ENCODE assay signal across 14 cellular contexts in genomic region chr6:142605922-142606321, GRCh38.
DNase-seq lines count a peak whose midpoint lies in the region; ATAC-seq, FAIRE-seq and TF ChIP-seq lines count a peak whose summit lies in the region.
"Had no signal": no experiment of that assay in that cellular context is flagged by ENCODE, and none has a peak within 500 bp of the region (broad histone marks: within the 10 kb centered on the region; RNA-seq: fewer than 3 reads in every experiment).

No MANE protein-coding gene starts in this region.

- H3K36me3 ChIP-seq in adipocyte (ENCODE audit: control insufficient read depth, insufficient read depth, low read length, severe bottlenecking): no peaks in the 10 kb centered on the region
- H3K36me3 ChIP-seq: gastroesophageal sphincter had no signal

- H3K9me3 ChIP-seq in adipocyte (ENCODE audit: control insufficient read depth, low read length): no peaks in the 10 kb centered on the region
- H3K9me3 ChIP-seq in T-helper 17 cell (ENCODE audit: control insufficient read depth, low read length, poor library complexity, severe bottlenecking): no peaks in the 10 kb centered on the region
- H3K9me3 ChIP-seq: gastroesophageal sphincter had no signal

- ATAC-seq in T-helper 17 cell (no peak), GM19351 (IDR thresholded peaks at IDR 0.05; ENCODE audit: unreplicated experiment) (no peak)
- ATAC-seq: CD8-positive, alpha-beta T cell; gastroesophageal sphincter; left lobe of liver had no signal

- H3K27me3 ChIP-seq in adipocyte (replicated peaks; ENCODE audit: control insufficient read depth, insufficient read depth, low read length): no peaks in the 10 kb centered on the region
- H3K27me3 ChIP-seq: gastroesophageal sphincter had no signal

- FAIRE-seq in HTR-8/SVneo (lab: Jason Lieb, UNC): no peak
- no peak for FAIRE-seq in GM12892 (lab: Jason Lieb, UNC)
- FAIRE-seq: RCC 7860 had no signal

- TF ChIP-seq CTCF in AG10803 (conservative IDR thresholded peaks at IDR 0.05; ENCODE audit: low read length): no peak

- H3K27me3 Mint-ChIP-seq in T-helper 17 cell: peaks cover 11% of the 10 kb centered on the region

- peaks cover 2% of the 10 kb centered on the region for H3K36me3 Mint-ChIP-seq in T-helper 17 cell (ENCODE audit: low read depth)
- H3K36me3 Mint-ChIP-seq: CD8-positive, alpha-beta T cell had no signal

- DNase-seq in AG10803 (ENCODE audit: low read depth): peak; percentile 69
- DNase-seq in HTR-8/SVneo (ENCODE audit: insufficient read length, low spot score): peak; percentile 5
- peak; percentile 38 for DNase-seq in adipocyte (ENCODE audit: low read depth)
- peak; percentile 3 for DNase-seq in hepatic stellate cell (ENCODE audit: low spot score)
- DNase-seq in T-helper 17 cell: no peak
- DNase-seq in activated CD4-positive, alpha-beta T cell treated with anti-CD3 and anti-CD28 coated beads, Interleukin-2, amount 50 U/mL, for 1 hour: no peak
- DNase-seq in GM12892 (ENCODE audit: insufficient read length): no peak
- DNase-seq: CD8-positive, alpha-beta T cell; stimulated activated CD8-positive, alpha-beta memory T cell treated with anti-CD3 and anti-CD28 coated beads, Interleukin-4, amount 100 ng/mL, for 48 hours had no signal

- peaks cover 3% of the 10 kb centered on the region for H3K4me1 Mint-ChIP-seq in T-helper 17 cell
- H3K4me1 Mint-ChIP-seq: neural crest cell had no signal

- H3K9ac ChIP-seq in adipocyte (ENCODE audit: low read length): peak overlapping the region; percentile 61

- TF ChIP-seq POLR2A in GM12892 (IDR thresholded peaks at IDR 0.05; ENCODE audit: low read depth, low read length): no peak

- no peak overlapping the region for H3K4me3 Mint-ChIP-seq in T-helper 17 cell
- H3K4me3 Mint-ChIP-seq: CD8-positive, alpha-beta T cell; neural crest cell had no signal

- H3K27ac Mint-ChIP-seq in T-helper 17 cell: no peak overlapping the region
- H3K27ac Mint-ChIP-seq: CD8-positive, alpha-beta T cell had no signal

- H3K4me3 ChIP-seq in AG10803 (ENCODE audit: low read length) (no peak overlapping the region), adipocyte (ENCODE audit: low read length) (peak overlapping the region; percentile 9)
- H3K4me3 ChIP-seq: gastroesophageal sphincter had no signal

- H3K4me1 ChIP-seq in adipocyte (ENCODE audit: control insufficient read depth, insufficient read depth, low read length): peaks cover 11% of the 10 kb centered on the region
- H3K4me1 ChIP-seq: gastroesophageal sphincter had no signal

Comparison
In these comparisons a context has a peak if more than half of its experiments do, and no peak if none do; other contexts are left out.
1. DNase-seq: peak in AG10803 (single experiment), HTR-8/SVneo (single experiment), adipocyte (single experiment) and hepatic stellate cell (single experiment); none in T-helper 17 cell (0 of 3), activated CD4-positive, alpha-beta T cell treated with anti-CD3 and anti-CD28 coated beads, Interleukin-2, amount 50 U/mL, for 1 hour (single experiment) and GM12892 (single experiment).